In genomic region chr10:129934196-129934925, GRCh38 we compare ENCODE assay signal across 30 cellular contexts. TPM values are rescaled to one million over a fixed set of nuclear protein-coding genes. Genes with fewer than 3 reads are reported as not detected.
"Had no signal": no experiment of that assay in that cellular context is flagged by ENCODE, and none has a peak within 500 bp of the region (broad histone marks: within the 10 kb centered on the region; RNA-seq: fewer than 3 reads in every experiment).

No MANE protein-coding gene starts in this region.

- H3K9me3 Mint-ChIP-seq: activated CD8-positive, alpha-beta T cell treated with anti-CD3 and anti-CD28 coated beads for 36 hours; activated naive CD4-positive, alpha-beta T cell treated with anti-CD3 and anti-CD28 coated beads, Interleukin-2, amount 10 ng/mL, durations not matched to agents 7 days and 5 days; activated naive CD8-positive, alpha-beta T cell treated with anti-CD3 and anti-CD28 coated beads for 36 hours; activated T-cell treated with anti-CD3 and anti-CD28 coated beads, Interleukin-2, amount 50 U/mL, for 24 hours; activated T-helper 1 cell treated with anti-CD3 and anti-CD28 coated beads, Interleukin-12 subunit alpha, Interleukin-12 subunit beta, Interleukin-2, Interleukin-4 antibody, amounts not matched to agents 30 ng/mL and 10 ng/mL and 1 ng/mL, durations not matched to agents 14 hours and 24 hours and 36 hours had no signal

- H3K36me3 Mint-ChIP-seq: activated naive CD4-positive, alpha-beta T cell treated with anti-CD3 and anti-CD28 coated beads, Interleukin-2, amount 10 ng/mL, durations not matched to agents 7 days and 5 days; activated naive CD8-positive, alpha-beta T cell treated with anti-CD3 and anti-CD28 coated beads for 36 hours had no signal

- H3K27me3 Mint-ChIP-seq: activated CD4-positive, alpha-beta T cell treated with anti-CD3 and anti-CD28 coated beads for 36 hours; activated naive CD8-positive, alpha-beta T cell treated with anti-CD3 and anti-CD28 coated beads for 36 hours had no signal

- H3K27ac ChIP-seq: brain microvascular endothelial cell, cardiac muscle cell, SJCRH30, WERI-Rb-1 had no signal

- DNase-seq: activated CD4-positive, alpha-beta T cell treated with anti-CD3 and anti-CD28 coated beads for 36 hours; activated CD4-positive, alpha-beta T cell treated with anti-CD3 and anti-CD28 coated beads, Interleukin-2, amount 50 U/mL, for 1 hour; activated CD8-positive, alpha-beta T cell treated with anti-CD3 and anti-CD28 coated beads for 36 hours; activated gamma-delta T cell; activated naive CD4-positive, alpha-beta T cell treated with anti-CD3 and anti-CD28 coated beads, Interleukin-2, amount 10 ng/mL, durations not matched to agents 7 days and 5 days; activated naive CD8-positive, alpha-beta T cell treated with anti-CD3 and anti-CD28 coated beads for 36 hours; activated T-cell treated with anti-CD3 and anti-CD28 coated beads, Interleukin-2, amount 50 U/mL, for 24 hours; brain microvascular endothelial cell; IMR-90; Kasumi-1; KBM-7; NCI-H146; NCI-H187 treated with DMSO at 0.1 percent for 48 hours; NCI-H2081 treated with DMSO at 0.1 percent for 48 hours; NCI-H2227 treated with DMSO at 0.1 percent for 48 hours; NCI-H446 treated with DMSO at 0.1 percent for 48 hours; NCI-H524 treated with DMSO at 0.1 percent for 48 hours; NCI-H748 treated with DMSO at 0.1 percent for 48 hours; NK-92 treated with Interleukin-12 subunit alpha and Interleukin-12 subunit beta, amount 100 ng/mL, for 24 hours; OCI-M1; RPMI8226; SJCRH30; SK-N-SH; T-helper 1 cell; WERI-Rb-1 had no signal

- H3K36me3 ChIP-seq: brain microvascular endothelial cell, cardiac muscle cell, SJCRH30, WERI-Rb-1 had no signal

- H3K27me3 ChIP-seq: brain microvascular endothelial cell, cardiac muscle cell, SJCRH30 had no signal

- H3K4me3 ChIP-seq: cardiac muscle cell, SJCRH30 had no signal

- ATAC-seq: activated CD4-positive, alpha-beta T cell treated with anti-CD3 and anti-CD28 coated beads for 36 hours; activated CD8-positive, alpha-beta T cell treated with anti-CD3 and anti-CD28 coated beads for 36 hours; Panc1; Right ventricle myocardium inferior had no signal

- H3K4me1 ChIP-seq: SJCRH30 had no signal

- H3K4me1 Mint-ChIP-seq: activated CD4-positive, alpha-beta T cell treated with anti-CD3 and anti-CD28 coated beads for 36 hours; activated naive CD4-positive, alpha-beta T cell treated with anti-CD3 and anti-CD28 coated beads, Interleukin-2, amount 10 ng/mL, durations not matched to agents 7 days and 5 days; activated naive CD8-positive, alpha-beta T cell treated with anti-CD3 and anti-CD28 coated beads for 36 hours had no signal

- H3K4me3 Mint-ChIP-seq: activated CD4-positive, alpha-beta T cell treated with anti-CD3 and anti-CD28 coated beads for 36 hours; activated CD8-positive, alpha-beta T cell treated with anti-CD3 and anti-CD28 coated beads for 36 hours; activated naive CD4-positive, alpha-beta T cell treated with anti-CD3 and anti-CD28 coated beads, Interleukin-2, amount 10 ng/mL, durations not matched to agents 7 days and 5 days; activated naive CD8-positive, alpha-beta T cell treated with anti-CD3 and anti-CD28 coated beads for 36 hours; activated T-cell treated with anti-CD3 and anti-CD28 coated beads, Interleukin-2, amount 50 U/mL, for 24 hours; activated T-helper 1 cell treated with anti-CD3 and anti-CD28 coated beads, Interleukin-12 subunit alpha, Interleukin-12 subunit beta, Interleukin-2, Interleukin-4 antibody, amounts not matched to agents 30 ng/mL and 10 ng/mL and 1 ng/mL, durations not matched to agents 14 hours and 24 hours and 36 hours had no signal

- H3K27ac Mint-ChIP-seq: activated CD4-positive, alpha-beta T cell treated with anti-CD3 and anti-CD28 coated beads for 36 hours; activated CD8-positive, alpha-beta T cell treated with anti-CD3 and anti-CD28 coated beads for 36 hours; activated naive CD4-positive, alpha-beta T cell treated with anti-CD3 and anti-CD28 coated beads, Interleukin-2, amount 10 ng/mL, durations not matched to agents 7 days and 5 days; activated naive CD8-positive, alpha-beta T cell treated with anti-CD3 and anti-CD28 coated beads for 36 hours; activated T-cell treated with anti-CD3 and anti-CD28 coated beads, Interleukin-2, amount 50 U/mL, for 24 hours; activated T-helper 1 cell treated with anti-CD3 and anti-CD28 coated beads, Interleukin-12 subunit alpha, Interleukin-12 subunit beta, Interleukin-2, Interleukin-4 antibody, amounts not matched to agents 30 ng/mL and 10 ng/mL and 1 ng/mL, durations not matched to agents 14 hours and 24 hours and 36 hours had no signal

- H3K9me3 ChIP-seq: SJCRH30, SK-N-SH had no signal

RNA-seq across cellular contexts. Expression of gene EBF3, which starts 29.7 kb away (rescaled TPM):
- total RNA-seq: activated CD4-positive, alpha-beta T cell treated with anti-CD3 and anti-CD28 coated beads for 36 hours; activated CD8-positive, alpha-beta T cell treated with anti-CD3 and anti-CD28 coated beads for 36 hours; activated naive CD8-positive, alpha-beta T cell treated with anti-CD3 and anti-CD28 coated beads for 36 hours; activated T-helper 1 cell treated with anti-CD3 and anti-CD28 coated beads, Interleukin-12 subunit alpha, Interleukin-12 subunit beta, Interleukin-2, Interleukin-4 antibody, amounts not matched to agents 30 ng/mL and 10 ng/mL and 1 ng/mL, durations not matched to agents 14 hours and 24 hours and 36 hours; T-helper 2 cell treated with Interferon-gamma antibody and Interleukin-4, amounts not matched to agents 100 ng/mL and 5 ng/mL, for 36 hours had no signal
- polyA plus RNA-seq: SK-N-SH had no signal
